20 cellular contexts compared by ENCODE assay signal in genomic region chr19:23527797-23528196, GRCh38.
DNase-seq lines count a peak whose midpoint lies in the region; ATAC-seq and TF ChIP-seq lines count a peak whose summit lies in the region.
"Had no signal": no experiment of that assay in that cellular context is flagged by ENCODE, and none has a peak within 500 bp of the region (broad histone marks: within the 10 kb centered on the region; RNA-seq: fewer than 3 reads in every experiment).

No MANE protein-coding gene starts in this region.

- intact Hi-C loops in activated naive CD4-positive, alpha-beta T cell treated with anti-CD3 and anti-CD28 coated beads for 36 hours (cut with micrococcal nuclease): no loop called here
- intact Hi-C loops in sigmoid colon (cut with DNase I): no loop called here

- H3K27me3 Mint-ChIP-seq in activated naive CD4-positive, alpha-beta T cell treated with anti-CD3 and anti-CD28 coated beads for 36 hours (ENCODE audit: low read depth): no peaks in the 10 kb centered on the region
- no peaks in the 10 kb centered on the region for H3K27me3 Mint-ChIP-seq in activated naive CD4-positive, alpha-beta T cell treated with anti-CD3 and anti-CD28 coated beads, Interleukin-2, amount 10 ng/mL, durations not matched to agents 7 days and 5 days
- H3K27me3 Mint-ChIP-seq: activated naive CD8-positive, alpha-beta T cell; CD4-positive, alpha-beta memory T cell; dendritic cell treated with granulocyte-macrophage colony-stimulating factor and Interleukin-4, amounts not matched to agents 40 ng/mL and 50 ng/mL, for 4 days had no signal

- 84 to 85% methylated on average over 2 of the region's 2 CpGs for WGBS in sigmoid colon, 2 donors

- TF ChIP-seq POLR2A in sigmoid colon (IDR thresholded peaks at IDR 0.05): no peak

- no peaks in the 10 kb centered on the region for H3K9me3 ChIP-seq in sigmoid colon
- H3K9me3 ChIP-seq: HAP-1 had no signal

- peak; percentile 46 for DNase-seq in activated naive CD4-positive, alpha-beta T cell treated with anti-CD3 and anti-CD28 coated beads for 36 hours
- no peak for DNase-seq in activated naive CD4-positive, alpha-beta T cell treated with anti-CD3 and anti-CD28 coated beads, Interleukin-2, amount 10 ng/mL, durations not matched to agents 7 days and 5 days
- peak; percentile 52 for DNase-seq in M059J (ENCODE audit: low read depth)
- DNase-seq in epithelial cell of prostate (ENCODE audit: low read depth, low spot score): no peak
- DNase-seq in sigmoid colon: no peak
- DNase-seq: CD4-positive, alpha-beta memory T cell; left lung; NCI-H187; NCI-H446 treated with DMSO at 0.1 percent for 48 hours; nucleus accumbens; right cardiac atrium; SHP77 treated with DMSO at 0.1 percent for 48 hours had no signal

- H3K27me3 ChIP-seq in sigmoid colon: no peaks in the 10 kb centered on the region
- H3K27me3 ChIP-seq: gastroesophageal sphincter, left lung had no signal

- H3K27ac ChIP-seq in epithelial cell of prostate (peak overlapping the region; percentile 17), sigmoid colon (no peak overlapping the region)
- H3K27ac ChIP-seq: gastroesophageal sphincter, left lung had no signal

- no peak for TF ChIP-seq EP300 in sigmoid colon (IDR thresholded peaks at IDR 0.05)

- TF ChIP-seq CTCF in sigmoid colon (IDR thresholded peaks at IDR 0.05): no peak

- H3K27ac Mint-ChIP-seq in activated naive CD4-positive, alpha-beta T cell treated with anti-CD3 and anti-CD28 coated beads for 36 hours: no peak overlapping the region
- H3K27ac Mint-ChIP-seq in activated naive CD4-positive, alpha-beta T cell treated with anti-CD3 and anti-CD28 coated beads, Interleukin-2, amount 10 ng/mL, durations not matched to agents 7 days and 5 days: no peak overlapping the region
- H3K27ac Mint-ChIP-seq: activated naive CD8-positive, alpha-beta T cell; dendritic cell treated with granulocyte-macrophage colony-stimulating factor and Interleukin-4, amounts not matched to agents 40 ng/mL and 50 ng/mL, for 4 days had no signal

- CTCF ChIA-PET in activated naive CD4-positive, alpha-beta T cell treated with anti-CD3 and anti-CD28 coated beads for 36 hours (lab: Charles Lee): interaction anchor here (0.6 kb wide), 1 partner anchor 582 kb away, joined by 3 read pairs; no protein-coding TSS in a partner anchor
- CTCF ChIA-PET in activated naive CD4-positive, alpha-beta T cell treated with anti-CD3 and anti-CD28 coated beads, Interleukin-2, amount 10 ng/mL, durations not matched to agents 7 days and 5 days (lab: Charles Lee): no interaction called here

- H3K36me3 Mint-ChIP-seq in activated naive CD4-positive, alpha-beta T cell treated with anti-CD3 and anti-CD28 coated beads for 36 hours (ENCODE audit: low read depth): peaks cover 1% of the 10 kb centered on the region
- H3K36me3 Mint-ChIP-seq in activated naive CD4-positive, alpha-beta T cell treated with anti-CD3 and anti-CD28 coated beads, Interleukin-2, amount 10 ng/mL, durations not matched to agents 7 days and 5 days: no peaks in the 10 kb centered on the region
- H3K36me3 Mint-ChIP-seq: activated naive CD8-positive, alpha-beta T cell had no signal

- H3K4me3 ChIP-seq in sigmoid colon: no peak overlapping the region
- H3K4me3 ChIP-seq: gastroesophageal sphincter, HAP-1, left lung had no signal

- H3K9me3 Mint-ChIP-seq in activated naive CD4-positive, alpha-beta T cell treated with anti-CD3 and anti-CD28 coated beads for 36 hours: peaks cover 14% of the 10 kb centered on the region
- peaks cover 45% of the 10 kb centered on the region for H3K9me3 Mint-ChIP-seq in activated naive CD4-positive, alpha-beta T cell treated with anti-CD3 and anti-CD28 coated beads, Interleukin-2, amount 10 ng/mL, durations not matched to agents 7 days and 5 days

- H3K4me1 ChIP-seq in sigmoid colon: no peaks in the 10 kb centered on the region
- H3K4me1 ChIP-seq: gastroesophageal sphincter, HAP-1, left lung had no signal

- ATAC-seq in GM18907 (IDR thresholded peaks at IDR 0.05; ENCODE audit: unreplicated experiment): peak; percentile 81
- no peak for ATAC-seq in GM21717 (IDR thresholded peaks at IDR 0.05; ENCODE audit: unreplicated experiment)
- no peak for ATAC-seq in HG02588 (IDR thresholded peaks at IDR 0.05; ENCODE audit: unreplicated experiment)
- ATAC-seq: gastroesophageal sphincter, HepG2, left lung, right cardiac atrium had no signal

- H3K4me1 Mint-ChIP-seq in activated naive CD4-positive, alpha-beta T cell treated with anti-CD3 and anti-CD28 coated beads for 36 hours (ENCODE audit: low read depth): peaks cover 4% of the 10 kb centered on the region
- H3K4me1 Mint-ChIP-seq in activated naive CD4-positive, alpha-beta T cell treated with anti-CD3 and anti-CD28 coated beads, Interleukin-2, amount 10 ng/mL, durations not matched to agents 7 days and 5 days: no peaks in the 10 kb centered on the region

- H3K36me3 ChIP-seq in sigmoid colon: no peaks in the 10 kb centered on the region
- H3K36me3 ChIP-seq: gastroesophageal sphincter, HAP-1, left lung had no signal

- no peak overlapping the region for H3K4me3 Mint-ChIP-seq in activated naive CD4-positive, alpha-beta T cell treated with anti-CD3 and anti-CD28 coated beads for 36 hours
- H3K4me3 Mint-ChIP-seq in activated naive CD4-positive, alpha-beta T cell treated with anti-CD3 and anti-CD28 coated beads, Interleukin-2, amount 10 ng/mL, durations not matched to agents 7 days and 5 days: no peak overlapping the region
- H3K4me3 Mint-ChIP-seq: activated naive CD8-positive, alpha-beta T cell; CD4-positive, alpha-beta memory T cell; dendritic cell treated with granulocyte-macrophage colony-stimulating factor and Interleukin-4, amounts not matched to agents 40 ng/mL and 50 ng/mL, for 4 days had no signal

Comparison
In these comparisons a context has a peak if more than half of its experiments do, and no peak if none do; other contexts are left out.
1. DNase-seq: peak in activated naive CD4-positive, alpha-beta T cell treated with anti-CD3 and anti-CD28 coated beads for 36 hours (single experiment) and M059J (single experiment); none in activated naive CD4-positive, alpha-beta T cell treated with anti-CD3 and anti-CD28 coated beads, Interleukin-2, amount 10 ng/mL, durations not matched to agents 7 days and 5 days (single experiment), epithelial cell of prostate (single experiment) and sigmoid colon (single experiment).